ENCODE assay signal across 8 cellular contexts in the genomic region with DNA sequence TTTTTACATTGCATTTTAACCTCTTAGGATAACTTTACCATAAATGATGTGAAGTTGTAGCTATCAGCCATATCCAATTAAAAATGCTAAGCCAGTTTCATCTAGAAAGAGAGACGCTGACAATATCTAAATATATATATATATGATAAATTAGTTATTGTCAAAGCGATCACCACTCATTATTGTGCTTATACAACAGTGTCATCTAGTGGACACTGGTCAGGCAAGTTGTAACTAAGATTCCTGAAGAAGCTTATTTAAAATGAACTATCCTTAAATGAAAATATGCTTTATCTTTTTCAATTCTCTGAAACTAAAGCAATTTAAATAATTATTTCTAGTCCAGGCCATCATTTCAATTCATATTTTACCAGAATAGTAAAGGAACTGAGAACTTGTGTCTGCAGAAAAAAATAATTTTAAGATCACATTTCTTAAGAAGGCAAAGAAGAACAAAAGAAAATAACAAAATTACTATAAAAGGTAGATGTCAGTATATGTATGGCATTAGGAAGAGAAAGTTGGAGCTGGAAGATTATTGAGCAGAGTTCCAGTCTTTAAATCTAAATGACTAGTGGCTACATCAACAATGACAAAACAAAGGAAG.
DNase-seq lines count a peak whose midpoint lies in the region; ATAC-seq and TF ChIP-seq lines count a peak whose summit lies in the region.

No MANE protein-coding gene starts in this region.

- H3K9me3 Mint-ChIP-seq in stimulated activated memory B cell treated with anti-CD40 and anti-IgM and Interleukin-4, amounts not matched to agents 10 μg/mL and 1 μg/mL and 100 μg/mL, for 72 hours = no peaks in the 10 kb centered on the region

- no peak for ATAC-seq in upper lobe of left lung (ENCODE audit: low FRiP score in 2 of 2)
- no peak for ATAC-seq in stimulated activated memory B cell treated with anti-CD40 and anti-IgM and Interleukin-4, amounts not matched to agents 10 μg/mL and 1 μg/mL and 100 μg/mL, for 72 hours
- no peak for ATAC-seq in GM19452 (IDR thresholded peaks at IDR 0.05; ENCODE audit: unreplicated experiment)

- TF ChIP-seq CTCF in WERI-Rb-1 (IDR thresholded peaks at IDR 0.05; ENCODE audit: low read depth, low read length) (peak; percentile 53), upper lobe of left lung (IDR thresholded peaks at IDR 0.05) (peak in 5 of 6 experiments; percentile 37 to 69 (median 56))

- no peaks in the 10 kb centered on the region for H3K27me3 Mint-ChIP-seq in stimulated activated memory B cell treated with anti-CD40 and anti-IgM and Interleukin-4, amounts not matched to agents 10 μg/mL and 1 μg/mL and 100 μg/mL, for 72 hours

- no peak for TF ChIP-seq EP300 in upper lobe of left lung (IDR thresholded peaks at IDR 0.05)

- H3K4me1 Mint-ChIP-seq in stimulated activated memory B cell treated with anti-CD40 and anti-IgM and Interleukin-4, amounts not matched to agents 10 μg/mL and 1 μg/mL and 100 μg/mL, for 72 hours = no peaks in the 10 kb centered on the region

- H3K27me3 ChIP-seq in WERI-Rb-1 (ENCODE audit: insufficient read depth, low read depth, severe bottlenecking) = no peaks in the 10 kb centered on the region
- H3K27me3 ChIP-seq in upper lobe of left lung = no peaks in the 10 kb centered on the region

- H3K36me3 Mint-ChIP-seq in stimulated activated memory B cell treated with anti-CD40 and anti-IgM and Interleukin-4, amounts not matched to agents 10 μg/mL and 1 μg/mL and 100 μg/mL, for 72 hours = no peaks in the 10 kb centered on the region

- H3K4me3 ChIP-seq in WERI-Rb-1 (ENCODE audit: low read depth, low read length) = no peak overlapping the region
- no peak overlapping the region for H3K4me3 ChIP-seq in upper lobe of left lung

- H3K27ac Mint-ChIP-seq in stimulated activated memory B cell treated with anti-CD40 and anti-IgM and Interleukin-4, amounts not matched to agents 10 μg/mL and 1 μg/mL and 100 μg/mL, for 72 hours = no peak overlapping the region

- H3K27ac ChIP-seq in WERI-Rb-1 = no peak overlapping the region
- no peak overlapping the region for H3K27ac ChIP-seq in upper lobe of left lung

- H3K4me1 ChIP-seq in upper lobe of left lung = no peaks in the 10 kb centered on the region

- H3K4me3 Mint-ChIP-seq in stimulated activated memory B cell treated with anti-CD40 and anti-IgM and Interleukin-4, amounts not matched to agents 10 μg/mL and 1 μg/mL and 100 μg/mL, for 72 hours = no peak overlapping the region

- no peak for TF ChIP-seq POLR2A in upper lobe of left lung (IDR thresholded peaks at IDR 0.05)

- WGBS in upper lobe of left lung, 2 donors = 7 to 12% methylated on average over 2 of the region's 2 CpGs

- DNase-seq in NCI-H2171 treated with DMSO at 0.1 percent for 48 hours (lab: John Stamatoyannopoulos, UW) = peak; percentile 39
- DNase-seq in NCI-H2171 (lab: John Stamatoyannopoulos, UW) = no peak
- DNase-seq in NAMALWA (ENCODE audit: low spot score) = peak; percentile 64
- no peak for DNase-seq in WERI-Rb-1
- DNase-seq in iPS-NIHi11 (ENCODE audit: low spot score) = peak; percentile 31
- no peak for DNase-seq in upper lobe of left lung

- H3K36me3 ChIP-seq in WERI-Rb-1 (no peaks in the 10 kb centered on the region), upper lobe of left lung (no peaks in the 10 kb centered on the region)

- H3K9me3 ChIP-seq in WERI-Rb-1 (ENCODE audit: severe bottlenecking) (no peaks in the 10 kb centered on the region), upper lobe of left lung (no peaks in the 10 kb centered on the region)

Comparison
In these comparisons a context has a peak if more than half of its experiments do, and no peak if none do; other contexts are left out.
1. DNase-seq: peak in NCI-H2171 treated with DMSO at 0.1 percent for 48 hours (single experiment), NAMALWA (single experiment) and iPS-NIHi11 (single experiment); none in NCI-H2171 (single experiment), WERI-Rb-1 (single experiment) and upper lobe of left lung (0 of 2).